ENCODE assay signal across 1 cellular context in genomic region chr2:20524412-20525040, GRCh38.
A peak's percentile ranks its signal among the peaks of the same experiment; 100 is the strongest.
TF ChIP-seq lines count a peak whose summit lies in the region.

No MANE protein-coding gene starts in this region.

TF ChIP-seq in K562, 482 proteins besides CTCF, POLR2A, EP300 and RAD21 (continued from another document and continues in another):
- TF ChIP-seq REST (CRISPR knock-in tag; IDR thresholded peaks at IDR 0.05; ENCODE audit: low read depth) = no peak
- peak; percentile 59 for TF ChIP-seq DACH1 (IDR thresholded peaks at IDR 0.05; ENCODE audit: partially characterized antibody)
- TF ChIP-seq ARID2 (IDR thresholded peaks at IDR 0.05) = no peak
- TF ChIP-seq ZNF57 (CRISPR knock-in tag; IDR thresholded peaks at IDR 0.05) = no peak
- TF ChIP-seq BMI1 (IDR thresholded peaks at IDR 0.05; ENCODE audit: low read length) = no peak
- no peak for TF ChIP-seq ZC3H4 (CRISPR knock-in tag; IDR thresholded peaks at IDR 0.05; ENCODE audit: borderline replicate concordance)
- no peak for TF ChIP-seq ZNF584 (CRISPR knock-in tag; IDR thresholded peaks at IDR 0.05; ENCODE audit: low read depth)
- TF ChIP-seq CHD1 (IDR thresholded peaks at IDR 0.05; ENCODE audit: low read length) = no peak
- no peak for TF ChIP-seq ARNT (IDR thresholded peaks at IDR 0.05)
- TF ChIP-seq ESRRB (CRISPR knock-in tag; IDR thresholded peaks at IDR 0.05; ENCODE audit: borderline replicate concordance) = no peak
- TF ChIP-seq RCOR1 (IDR thresholded peaks at IDR 0.05; ENCODE audit: borderline replicate concordance in 1 of 2, low read depth in 2 of 2, low read length in 2 of 2) = peak in 1 of 2 experiments; percentile 59; a peak in 1 of 4 replicates
- TF ChIP-seq ZNF668 (CRISPR knock-in tag; IDR thresholded peaks at IDR 0.05) = no peak
- TF ChIP-seq PRMT5 (CRISPR knock-in tag; IDR thresholded peaks at IDR 0.05) = no peak
- TF ChIP-seq ZNF592 (IDR thresholded peaks at IDR 0.05) = no peak
- no peak for TF ChIP-seq ZNF354B (CRISPR knock-in tag; IDR thresholded peaks at IDR 0.05)
- TF ChIP-seq CTCFL (IDR thresholded peaks at IDR 0.05; ENCODE audit: borderline replicate concordance, insufficient read depth, low read depth, low read length, poor library complexity, severe bottlenecking) = no peak
- TF ChIP-seq SMAD1 (IDR thresholded peaks at IDR 0.05; ENCODE audit: low read depth, low read length, partially characterized antibody) = no peak
- TF ChIP-seq HOMEZ (CRISPR knock-in tag; IDR thresholded peaks at IDR 0.05) = 0 out of 2 replicates have a peak, but pooled peaks have one; percentile 39
- no peak for TF ChIP-seq ZNF707 (CRISPR knock-in tag; conservative IDR thresholded peaks at IDR 0.05)
- TF ChIP-seq MED1 (CRISPR knock-in tag; IDR thresholded peaks at IDR 0.05; ENCODE audit: borderline replicate concordance) = no peak
- no peak for TF ChIP-seq SMARCC2 (IDR thresholded peaks at IDR 0.05; ENCODE audit: low read depth)
- no peak for TF ChIP-seq NCOA4 (IDR thresholded peaks at IDR 0.05; ENCODE audit: partially characterized antibody)
- no peak for TF ChIP-seq XRCC3 (IDR thresholded peaks at IDR 0.05)
- no peak for TF ChIP-seq CSDE1 (IDR thresholded peaks at IDR 0.05)
- no peak for TF ChIP-seq RFX7 (CRISPR knock-in tag; IDR thresholded peaks at IDR 0.05)
- 0 out of 2 replicates have a peak, but pooled peaks have one; percentile 21 for TF ChIP-seq DMBX1 (CRISPR knock-in tag; IDR thresholded peaks at IDR 0.05; ENCODE audit: borderline replicate concordance)
- no peak for TF ChIP-seq POLR2H (tag; IDR thresholded peaks at IDR 0.05; ENCODE audit: low read depth)
- no peak for TF ChIP-seq RBM39 (optimal IDR thresholded peaks at IDR 0.05; ENCODE audit: low read depth, low read length)
- TF ChIP-seq STAT5B (CRISPR knock-in tag; IDR thresholded peaks at IDR 0.05) = no peak
- TF ChIP-seq TAF7 (tag; IDR thresholded peaks at IDR 0.05) = peak; percentile 37; the same call in 1 of the 2 replicates
- TF ChIP-seq ZBTB43 (CRISPR knock-in tag; IDR thresholded peaks at IDR 0.05) = no peak
- no peak for TF ChIP-seq ARHGAP35 (IDR thresholded peaks at IDR 0.05; ENCODE audit: partially characterized antibody)
- TF ChIP-seq SP2 (IDR thresholded peaks at IDR 0.05; ENCODE audit: extremely low read depth, low read depth, low read length, poor library complexity, severe bottlenecking) = no peak
- TF ChIP-seq USF2 (CRISPR knock-in tag; IDR thresholded peaks at IDR 0.05) = no peak
- peak; percentile 90 for TF ChIP-seq SOX6 (IDR thresholded peaks at IDR 0.05)
- 0 out of 2 replicates have a peak, but pooled peaks have one; percentile 14 for TF ChIP-seq HCFC1 (IDR thresholded peaks at IDR 0.05; ENCODE audit: low read depth, low read length)
- no peak for TF ChIP-seq ZBTB1 (CRISPR knock-in tag; IDR thresholded peaks at IDR 0.05; ENCODE audit: borderline replicate concordance, low read depth)
- TF ChIP-seq OTX1 (CRISPR knock-in tag; IDR thresholded peaks at IDR 0.05) = no peak; the same call in 1 of the 2 replicates
- peak; percentile 81 for TF ChIP-seq GABPA (tag; conservative IDR thresholded peaks at IDR 0.05; ENCODE audit: low read depth)
- TF ChIP-seq KLF13 (tag; IDR thresholded peaks at IDR 0.05; ENCODE audit: borderline replicate concordance, low read depth) = no peak
- TF ChIP-seq RNF2 (IDR thresholded peaks at IDR 0.05) = no peak; the same call in 1 of the 2 replicates
- no peak for TF ChIP-seq RBM34 (IDR thresholded peaks at IDR 0.05; ENCODE audit: borderline replicate concordance, insufficient read depth, low read length)
- TF ChIP-seq VEZF1 (CRISPR knock-in tag; IDR thresholded peaks at IDR 0.05) = peak; percentile 77
- no peak for TF ChIP-seq YBX1 (IDR thresholded peaks at IDR 0.05)
- no peak for TF ChIP-seq ZNF764 (CRISPR knock-in tag; IDR thresholded peaks at IDR 0.05; ENCODE audit: low read depth)
- no peak for TF ChIP-seq RBM22 (IDR thresholded peaks at IDR 0.05; ENCODE audit: low read depth, low read length, poor library complexity, severe bottlenecking)
- no peak for TF ChIP-seq ZFP30 (CRISPR knock-in tag; IDR thresholded peaks at IDR 0.05; ENCODE audit: borderline replicate concordance)
- no peak for TF ChIP-seq HMGN3 (IDR thresholded peaks at IDR 0.05; ENCODE audit: borderline replicate concordance, extremely low read depth, insufficient read length, low read depth, low read length)
- 0 out of 2 replicates have a peak, but pooled peaks have one; percentile 35 for TF ChIP-seq RBFOX2 (IDR thresholded peaks at IDR 0.05; ENCODE audit: low read depth, low read length)
- peak; percentile 57 for TF ChIP-seq CBFA2T3 (IDR thresholded peaks at IDR 0.05)
- TF ChIP-seq KDM5B (IDR thresholded peaks at IDR 0.05; ENCODE audit: insufficient replicate concordance, low read depth, low read length) = no peak
- no peak for TF ChIP-seq NFYB (IDR thresholded peaks at IDR 0.05; ENCODE audit: extremely low read depth, insufficient read length)
